ENCODE assay signal across 8 cellular contexts in the genomic region with DNA sequence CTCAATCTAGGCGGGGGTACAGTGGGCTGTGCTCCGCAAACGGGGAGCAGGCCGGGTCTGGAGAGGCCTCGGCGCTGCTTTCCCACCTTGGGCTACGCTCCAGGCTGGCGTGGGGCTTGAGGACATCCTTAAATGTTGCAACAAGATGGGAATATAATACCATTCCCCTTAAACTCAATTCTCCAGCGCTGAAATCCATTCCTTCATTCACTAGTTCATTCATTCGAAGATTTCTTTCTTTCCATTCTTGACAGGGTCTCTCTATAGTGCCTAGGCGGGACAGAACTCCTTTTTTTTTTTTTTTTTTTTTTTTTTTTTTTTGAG. TPM values are rescaled to one million over a fixed set of nuclear protein-coding genes. Genes with fewer than 3 reads are reported as not detected.
A peak's percentile ranks its signal among the peaks of the same experiment; 100 is the strongest.
DNase-seq lines count a peak whose midpoint lies in the region; ATAC-seq, FAIRE-seq and TF ChIP-seq lines count a peak whose summit lies in the region.

No MANE protein-coding gene starts in this region.

- H3K27me3 Mint-ChIP-seq in activated naive CD4-positive, alpha-beta T cell treated with anti-CD3 and anti-CD28 coated beads, Interleukin-2, amount 50 U/mL, for 24 hours = peaks cover under 1% of the 10 kb centered on the region

- H3K4me1 ChIP-seq in GM12878 (ENCODE audit: control insufficient read depth, insufficient read depth, low read length) (peaks cover 13% of the 10 kb centered on the region), lower lobe of right lung (peaks cover 31% of the 10 kb centered on the region), upper lobe of left lung (peaks cover 22 to 35% (median 30%) of the 10 kb centered on the region in 4 donors)

- TF ChIP-seq RAD21 in GM12878 (IDR thresholded peaks at IDR 0.05; ENCODE audit: insufficient read depth, low read depth, low read length) = no peak

- SMC1A ChIA-PET in GM12878 (lab: Charles Lee; ENCODE audit: uncharacterized antibody, unreplicated experiment) = no interaction called here

- no peaks in the 10 kb centered on the region for H3K9me3 Mint-ChIP-seq in activated naive CD4-positive, alpha-beta T cell treated with anti-CD3 and anti-CD28 coated beads, Interleukin-2, amount 50 U/mL, for 24 hours

- H3K36me3 ChIP-seq in GM12878 (ENCODE audit: control insufficient read depth in 2 of 2, insufficient read depth in 2 of 2, low read length in 1 of 2) (peaks cover 0 to 3% of the 10 kb centered on the region in 2 experiments; a peak in 2 of 4 replicates), lower lobe of right lung (no peaks in the 10 kb centered on the region), upper lobe of left lung (peaks cover 0 to 4% (median 0%) of the 10 kb centered on the region in 4 donors)

- no peak for DNase-seq in activated naive CD4-positive, alpha-beta T cell (lab: John Stamatoyannopoulos, UW)
- no peak for DNase-seq in GM12878 (ENCODE audit: low read depth, low spot score)
- no peak for DNase-seq in lower lobe of right lung
- no peak for DNase-seq in upper lobe of left lung
- DNase-seq in NCI-H2029 treated with DMSO at 0.1 percent for 48 hours (lab: John Stamatoyannopoulos, UW) = no peak
- no peak for DNase-seq in iPS-NIHi7 (ENCODE audit: extremely low spot score)

- peaks cover 33% of the 10 kb centered on the region for H3K4me1 Mint-ChIP-seq in activated naive CD4-positive, alpha-beta T cell treated with anti-CD3 and anti-CD28 coated beads, Interleukin-2, amount 50 U/mL, for 24 hours

- ATAC-seq in GM12878 = no peak
- no peak for ATAC-seq in lower lobe of right lung
- ATAC-seq in upper lobe of left lung (ENCODE audit: low FRiP score in 2 of 2) = no peak
- no peak for ATAC-seq in HG03469 (IDR thresholded peaks at IDR 0.05; ENCODE audit: unreplicated experiment)

- H4K20me1 ChIP-seq in GM12878 (ENCODE audit: control insufficient read depth, insufficient read depth) = no peaks in the 10 kb centered on the region

- peak overlapping the region; percentile 93 for H3K4me3 Mint-ChIP-seq in activated naive CD4-positive, alpha-beta T cell treated with anti-CD3 and anti-CD28 coated beads, Interleukin-2, amount 50 U/mL, for 24 hours

- H2AFZ ChIP-seq in GM12878 (ENCODE audit: control insufficient read depth, low read depth, low read length) = peak overlapping the region; percentile 94

- peak overlapping the region; percentile 93 for H3K27ac Mint-ChIP-seq in activated naive CD4-positive, alpha-beta T cell treated with anti-CD3 and anti-CD28 coated beads, Interleukin-2, amount 50 U/mL, for 24 hours

- H3K27ac ChIP-seq in GM12878 (ENCODE audit: control insufficient read depth, insufficient read depth) (no peak overlapping the region), lower lobe of right lung (peak overlapping the region; percentile 85), upper lobe of left lung (peak overlapping the region; percentile 87 to 97 (median 91))

- TF ChIP-seq EP300 in GM12878 (IDR thresholded peaks at IDR 0.05; ENCODE audit: borderline replicate concordance in 1 of 2, control insufficient read depth in 1 of 2, low read depth in 2 of 2, low read length in 2 of 2) = no peak
- TF ChIP-seq EP300 in upper lobe of left lung (IDR thresholded peaks at IDR 0.05) = no peak

- CTCF ChIA-PET in GM12878 (lab: Yijun Ruan, JAX) = interaction anchor here (1.0 kb wide), 1 partner anchor 53 kb away, joined by 3 read pairs; no protein-coding TSS in a partner anchor

- RAD21 ChIA-PET in GM12878 (lab: Charles Lee; ENCODE audit: unreplicated experiment) = no interaction called here

- WGBS in GM12878 (ENCODE audit: insufficient coverage, insufficient replicate concordance, low lambda C conversion rate, missing lambda C conversion rate) = 0% methylated on average over 11 of the region's 11 CpGs
- WGBS in upper lobe of left lung, 2 donors = 8 to 11% methylated on average over 10 to 11 of the region's 11 CpGs

- peak overlapping the region; percentile 89 for H3K9ac ChIP-seq in GM12878 (ENCODE audit: control insufficient read depth, insufficient read depth, low read length)

- FAIRE-seq in GM12878 (lab: Jason Lieb, UNC) = no peak

- intact Hi-C loops in GM12878 (cut with micrococcal nuclease; ENCODE audit: unreplicated experiment) = no loop called here
- intact Hi-C loops in lower lobe of right lung (cut with DNase I) = no loop called here

- H3K9me3 ChIP-seq in GM12878 (replicated peaks; ENCODE audit: control insufficient read depth, insufficient read depth, low read length) = no peaks in the 10 kb centered on the region
- no peaks in the 10 kb centered on the region for H3K9me3 ChIP-seq in lower lobe of right lung
- no peaks in the 10 kb centered on the region for H3K9me3 ChIP-seq in upper lobe of left lung

- H3K27me3 ChIP-seq in GM12878 (replicated peaks in 1 of 2; ENCODE audit: control insufficient read depth in 2 of 2, insufficient read depth in 2 of 2, low read length in 1 of 2) = no peaks in the 10 kb centered on the region
- no peaks in the 10 kb centered on the region for H3K27me3 ChIP-seq in lower lobe of right lung (ENCODE audit: low read depth)
- H3K27me3 ChIP-seq in upper lobe of left lung = no peaks in the 10 kb centered on the region

- peaks cover 2% of the 10 kb centered on the region for H3K36me3 Mint-ChIP-seq in activated naive CD4-positive, alpha-beta T cell treated with anti-CD3 and anti-CD28 coated beads, Interleukin-2, amount 50 U/mL, for 24 hours

- H3K79me2 ChIP-seq in GM12878 (ENCODE audit: control insufficient read depth, insufficient read depth, low read length) = peaks cover 30% of the 10 kb centered on the region

- H3K4me3 ChIP-seq in GM12878 (peak overlapping the region; percentile 81), lower lobe of right lung (peak overlapping the region; percentile 90), upper lobe of left lung (peak overlapping the region; percentile 76 to 87 (median 78))

- BruUV-seq in GM12878 (replicated peaks; lab: Mats Ljungman, UMichigan) = no TSS peak

- POLR2A ChIA-PET in GM12878 (lab: Charles Lee) = interaction anchor here (0.6 to 1.6 kb wide), 2 partner anchors 55 to 701 kb away, joined by 4 to 7 read pairs; no protein-coding TSS in a partner anchor

- peak overlapping the region; percentile 88; the same call in 1 of the 2 replicates for H3K4me2 ChIP-seq in GM12878 (ENCODE audit: control insufficient read depth, insufficient read depth)

- in situ Hi-C loops in GM12878 (cut with MboI) = no loop called here

- TF ChIP-seq POLR2A in GM12878 (IDR thresholded peaks at IDR 0.05; ENCODE audit: low read depth, low read length) = no peak
- no peak for TF ChIP-seq POLR2A in upper lobe of left lung (IDR thresholded peaks at IDR 0.05)

- TF ChIP-seq CTCF in GM12878 (IDR thresholded peaks at IDR 0.05 in 2 of 3, conservative IDR thresholded peaks at IDR 0.05 in 1 of 3; ENCODE audit: control insufficient read depth in 2 of 3, extremely low read depth in 1 of 3, insufficient read depth in 1 of 3, low read depth in 3 of 3, low read length in 3 of 3) = no peak
- TF ChIP-seq CTCF in lower lobe of right lung (IDR thresholded peaks at IDR 0.05) = no peak
- TF ChIP-seq CTCF in upper lobe of left lung (IDR thresholded peaks at IDR 0.05) = no peak

RNA-seq across cellular contexts. Expression of gene DPM3, which starts 0.3 kb away (rescaled TPM):
- 9.6 and 10.3 TPM in 2 replicates for total RNA-seq in GM12878 (2013; cell fraction: nucleolus; rRNA removed)
- total RNA-seq in GM12878 (2014; rRNA removed) (19.6 and 25.8 TPM in 2 replicates), GM12878 (2014; rRNA removed; fragmentation: Illumina TruSeq; extraction: Trizol) (9.8 and 13.5 TPM in 2 replicates), GM12878 (2021) (53.1 and 56.1 TPM in 2 replicates), lower lobe of right lung (62.3 TPM), upper lobe of left lung (100 to 1,000 TPM in 2 of 6 donors, 10 to 100 TPM in 3, not detected in 1; 25.1 to 112 (median 67.5) TPM)
- 41.6 TPM for polyA plus RNA-seq in GM12878 (2011; ENCODE audit: low read depth)
- polyA plus RNA-seq in GM12878 (2011; rRNA removed) (12.9 and 20.0 TPM in 2 replicates), GM12878 (2014; fragmentation: Illumina TruSeq; extraction: Trizol) (6.0 TPM in 1 of 2 replicates, not detected in the other), GM12878 (2014; fragmentation: Nextera tagmentation; extraction: Ambion mirVana) (10 to 100 TPM in 1 of 2 experiments, 1 to 10 TPM in 1; 5.9 to 25.7 TPM), GM12878 (2014; rRNA removed) (78.7 and 93.1 TPM in 2 replicates), GM12878 (2016; fragmentation: Nextera tagmentation; extraction: Ambion mirVana) (10 to 100 TPM; 42.4 to 48.1 TPM)
- polyA plus RNA-seq in GM12878 (2011; cell fraction: cytosol; rRNA removed) = 93.0 and 97.8 TPM in 2 replicates
- 54.6 and 56.5 TPM in 2 replicates for polyA plus RNA-seq in GM12878 (2011; cell fraction: nucleus; rRNA removed)
- polyA plus RNA-seq in GM12878 (2012) = 78.3 and 89.7 TPM in 2 replicates
- polyA minus RNA-seq in GM12878 (2011; rRNA and poly(A)+ RNA removed) = 7.6 and 31.0 TPM in 2 replicates
- polyA minus RNA-seq in GM12878 (2011; cell fraction: cytosol; rRNA and poly(A)+ RNA removed) = 5.5 and 13.8 TPM in 2 replicates
- polyA minus RNA-seq in GM12878 (2011; cell fraction: nucleus; rRNA and poly(A)+ RNA removed) = 6.9 and 11.0 TPM in 2 replicates

RNA-seq across cellular contexts. Expression of gene SLC50A1, which starts 4.9 kb away (rescaled TPM):
- 16.4 and 17.7 TPM in 2 replicates for total RNA-seq in GM12878 (2013; cell fraction: nucleolus; rRNA removed)
- 46.9 and 52.3 TPM in 2 replicates for total RNA-seq in GM12878 (2014; rRNA removed)
- 44.0 and 50.2 TPM in 2 replicates for total RNA-seq in GM12878 (2014; rRNA removed; fragmentation: Illumina TruSeq; extraction: Trizol)
- 32.5 and 38.3 TPM in 2 replicates for total RNA-seq in GM12878 (2021)
- 31.8 TPM for polyA plus RNA-seq in GM12878 (2011; ENCODE audit: low read depth)
- polyA plus RNA-seq in GM12878 (2011; rRNA removed) = 66.4 and 81.0 TPM in 2 replicates
- 106 and 113 TPM in 2 replicates for polyA plus RNA-seq in GM12878 (2011; cell fraction: cytosol; rRNA removed)
- 18.1 and 20.0 TPM in 2 replicates for polyA plus RNA-seq in GM12878 (2011; cell fraction: nucleus; rRNA removed)
- polyA plus RNA-seq in GM12878 (2012) = 33.8 and 37.6 TPM in 2 replicates
- 53.6 and 74.5 TPM in 2 replicates for polyA plus RNA-seq in GM12878 (2014; fragmentation: Illumina TruSeq; extraction: Trizol)
- polyA plus RNA-seq in GM12878 (2014; fragmentation: Nextera tagmentation; extraction: Ambion mirVana) = 10 to 100 TPM; 70.8 to 85.6 TPM
- polyA plus RNA-seq in GM12878 (2014; rRNA removed) = 62.9 and 77.3 TPM in 2 replicates
- polyA plus RNA-seq in GM12878 (2016; fragmentation: Nextera tagmentation; extraction: Ambion mirVana) = 10 to 100 TPM; 52.4 to 54.4 TPM
- 46.1 and 62.1 TPM in 2 replicates for polyA minus RNA-seq in GM12878 (2011; rRNA and poly(A)+ RNA removed)
- polyA minus RNA-seq in GM12878 (2011; cell fraction: cytosol; rRNA and poly(A)+ RNA removed) = 15.3 and 18.2 TPM in 2 replicates
- 7.3 and 8.8 TPM in 2 replicates for polyA minus RNA-seq in GM12878 (2011; cell fraction: nucleus; rRNA and poly(A)+ RNA removed)
- 42.6 TPM for total RNA-seq in lower lobe of right lung
- 10 to 100 TPM; 19.9 to 49.9 (median 42.7) TPM for total RNA-seq in upper lobe of left lung

RNA-seq across cellular contexts. Expression of gene EFNA1, which starts 12.9 kb away (rescaled TPM):
- total RNA-seq in GM12878 (2013; cell fraction: nucleolus; rRNA removed) = 1.3 and 1.4 TPM in 2 replicates
- total RNA-seq in GM12878 (2014; rRNA removed) (0.05 TPM in 1 of 2 replicates, not detected in the other), GM12878 (2014; rRNA removed; fragmentation: Illumina TruSeq; extraction: Trizol) (not detected in 2 replicates), GM12878 (2021) (0.28 TPM in 1 of 2 replicates, not detected in the other), lower lobe of right lung (144 TPM), upper lobe of left lung (100 to 1,000 TPM; 131 to 226 (median 164) TPM)
- polyA plus RNA-seq in GM12878 (2011; ENCODE audit: low read depth) = not detected
- polyA plus RNA-seq in GM12878 (2011; rRNA removed) (4.6 and 7.5 TPM in 2 replicates), GM12878 (2014; fragmentation: Illumina TruSeq; extraction: Trizol) (0.13 TPM in 1 of 2 replicates, not detected in the other), GM12878 (2014; fragmentation: Nextera tagmentation; extraction: Ambion mirVana) (under 1 TPM in 1 of 2 experiments, not detected in 1; 0.19 TPM), GM12878 (2014; rRNA removed) (not detected in 2 replicates), GM12878 (2016; fragmentation: Nextera tagmentation; extraction: Ambion mirVana) (under 1 TPM; 0.13 to 0.44 TPM)
- polyA plus RNA-seq in GM12878 (2011; cell fraction: cytosol; rRNA removed) = 7.8 and 9.4 TPM in 2 replicates
- 4.4 and 8.5 TPM in 2 replicates for polyA plus RNA-seq in GM12878 (2011; cell fraction: nucleus; rRNA removed)
- 0.18 and 0.55 TPM in 2 replicates for polyA plus RNA-seq in GM12878 (2012)
- polyA minus RNA-seq in GM12878 (2011; rRNA and poly(A)+ RNA removed) = 6.3 and 7.3 TPM in 2 replicates
- polyA minus RNA-seq in GM12878 (2011; cell fraction: cytosol; rRNA and poly(A)+ RNA removed) = 10.4 and 11.4 TPM in 2 replicates
- polyA minus RNA-seq in GM12878 (2011; cell fraction: nucleus; rRNA and poly(A)+ RNA removed) = 2.4 and 3.7 TPM in 2 replicates

RNA-seq across cellular contexts. Expression of gene KRTCAP2, which starts 32.5 kb away (rescaled TPM):
- 19.8 and 25.9 TPM in 2 replicates for total RNA-seq in GM12878 (2013; cell fraction: nucleolus; rRNA removed)
- total RNA-seq in GM12878 (2014; rRNA removed) = 142 and 149 TPM in 2 replicates
- total RNA-seq in GM12878 (2014; rRNA removed; fragmentation: Illumina TruSeq; extraction: Trizol) = 90.5 and 95.1 TPM in 2 replicates
- total RNA-seq in GM12878 (2021) = 97.2 and 101 TPM in 2 replicates
- polyA plus RNA-seq in GM12878 (2011; ENCODE audit: low read depth) = 176 TPM
- polyA plus RNA-seq in GM12878 (2011; rRNA removed) = 42.5 and 61.3 TPM in 2 replicates
- 112 and 161 TPM in 2 replicates for polyA plus RNA-seq in GM12878 (2011; cell fraction: cytosol; rRNA removed)
- 95.9 and 97.3 TPM in 2 replicates for polyA plus RNA-seq in GM12878 (2011; cell fraction: nucleus; rRNA removed)
- 124 and 153 TPM in 2 replicates for polyA plus RNA-seq in GM12878 (2012)
- 92.4 and 139 TPM in 2 replicates for polyA plus RNA-seq in GM12878 (2014; fragmentation: Illumina TruSeq; extraction: Trizol)
- polyA plus RNA-seq in GM12878 (2014; fragmentation: Nextera tagmentation; extraction: Ambion mirVana) = 100 to 1,000 TPM; 144 to 181 TPM
- 78.1 and 79.7 TPM in 2 replicates for polyA plus RNA-seq in GM12878 (2014; rRNA removed)
- 100 to 1,000 TPM; 230 to 238 TPM for polyA plus RNA-seq in GM12878 (2016; fragmentation: Nextera tagmentation; extraction: Ambion mirVana)
- 64.4 and 93.5 TPM in 2 replicates for polyA minus RNA-seq in GM12878 (2011; rRNA and poly(A)+ RNA removed)
- 41.7 and 45.5 TPM in 2 replicates for polyA minus RNA-seq in GM12878 (2011; cell fraction: cytosol; rRNA and poly(A)+ RNA removed)
- 16.6 and 31.4 TPM in 2 replicates for polyA minus RNA-seq in GM12878 (2011; cell fraction: nucleus; rRNA and poly(A)+ RNA removed)
- total RNA-seq in lower lobe of right lung = 173 TPM
- total RNA-seq in upper lobe of left lung = 100 to 1,000 TPM in 4 of 6 donors, 10 to 100 TPM in 2; 47.1 to 166 (median 131) TPM

RNA-seq across cellular contexts. Expression of gene TRIM46, which starts 33.1 kb away (rescaled TPM):
- 6.4 and 7.4 TPM in 2 replicates for total RNA-seq in GM12878 (2013; cell fraction: nucleolus; rRNA removed)
- 1.4 and 1.6 TPM in 2 replicates for total RNA-seq in GM12878 (2014; rRNA removed)
- 0.69 and 0.89 TPM in 2 replicates for total RNA-seq in GM12878 (2014; rRNA removed; fragmentation: Illumina TruSeq; extraction: Trizol)
- 2.0 and 3.0 TPM in 2 replicates for total RNA-seq in GM12878 (2021)
- polyA plus RNA-seq in GM12878 (2011; ENCODE audit: low read depth) = 0.33 TPM
- polyA plus RNA-seq in GM12878 (2011; rRNA removed) = 0.65 and 0.90 TPM in 2 replicates
- polyA plus RNA-seq in GM12878 (2011; cell fraction: cytosol; rRNA removed) = 1.8 and 2.2 TPM in 2 replicates
- 6.9 and 8.9 TPM in 2 replicates for polyA plus RNA-seq in GM12878 (2011; cell fraction: nucleus; rRNA removed)
- polyA plus RNA-seq in GM12878 (2012) = 0.42 and 0.69 TPM in 2 replicates
- polyA plus RNA-seq in GM12878 (2014; fragmentation: Illumina TruSeq; extraction: Trizol) = 0.33 and 1.1 TPM in 2 replicates
- under 1 TPM; 0.08 to 0.20 TPM for polyA plus RNA-seq in GM12878 (2014; fragmentation: Nextera tagmentation; extraction: Ambion mirVana)
- polyA plus RNA-seq in GM12878 (2014; rRNA removed) = 3.1 and 4.2 TPM in 2 replicates
- polyA plus RNA-seq in GM12878 (2016; fragmentation: Nextera tagmentation; extraction: Ambion mirVana) = 1 to 10 TPM in 1 of 2 experiments, under 1 TPM in 1; 0.91 to 1.0 TPM
- 0.95 and 1.5 TPM in 2 replicates for polyA minus RNA-seq in GM12878 (2011; rRNA and poly(A)+ RNA removed)
- polyA minus RNA-seq in GM12878 (2011; cell fraction: cytosol; rRNA and poly(A)+ RNA removed) = 0.73 and 0.80 TPM in 2 replicates
- 2.2 and 4.2 TPM in 2 replicates for polyA minus RNA-seq in GM12878 (2011; cell fraction: nucleus; rRNA and poly(A)+ RNA removed)
- total RNA-seq in lower lobe of right lung = 0.35 TPM
- total RNA-seq in upper lobe of left lung = under 1 TPM in 3 of 6 donors, not detected in 3; 0.30 to 0.64 (median 0.57) TPM

Comparison
In these comparisons a context has a peak if more than half of its experiments do, and no peak if none do; other contexts are left out.
1. RNA of gene EFNA1, which starts 12.9 kb away (total RNA-seq): 131 to 226 TPM in upper lobe of left lung and 144 TPM in lower lobe of right lung (single experiment); 0.05 to 1.4 TPM in GM12878; every median in the first group is over 10 times any median in the second.
2. Peak in every context shown above with its lines, with median percentiles within 50 percentile points of each other: H3K4me3 ChIP-seq.